ENCODE assay signal across 33 cellular contexts in genomic region chr17:80749611-80750010, GRCh38.
DNase-seq lines count a peak whose midpoint lies in the region; ATAC-seq, FAIRE-seq and TF ChIP-seq lines count a peak whose summit lies in the region.
"Had no signal": no experiment of that assay in that cellular context is flagged by ENCODE, and none has a peak within 500 bp of the region (broad histone marks: within the 10 kb centered on the region; RNA-seq: fewer than 3 reads in every experiment).

No MANE protein-coding gene starts in this region.

- H3K9me3 Mint-ChIP-seq in activated T-cell treated with anti-CD3 and anti-CD28 coated beads, Interleukin-2, amount 50 U/mL, for 24 hours: no peaks in the 10 kb centered on the region
- peaks cover 2% of the 10 kb centered on the region for H3K9me3 Mint-ChIP-seq in activated CD8-positive, alpha-beta T cell treated with anti-CD3 and anti-CD28 coated beads for 36 hours
- H3K9me3 Mint-ChIP-seq: activated CD4-positive, alpha-beta memory T cell treated with anti-CD3 and anti-CD28 coated beads, Interleukin-2, amount 10 ng/mL, durations not matched to agents 7 days and 5 days; mesothelial cell of epicardium; nephron had no signal

- ATAC-seq in activated CD8-positive, alpha-beta T cell treated with anti-CD3 and anti-CD28 coated beads for 36 hours: no peak
- ATAC-seq in HG03039 (IDR thresholded peaks at IDR 0.05; ENCODE audit: unreplicated experiment): no peak
- ATAC-seq in HG02759 (IDR thresholded peaks at IDR 0.05; ENCODE audit: unreplicated experiment): no peak
- ATAC-seq: esophagus mucosa had no signal

- H3K36me3 ChIP-seq in endothelial cell of umbilical vein (ENCODE audit: control insufficient read depth in 2 of 2, extremely low read depth in 1 of 2, insufficient read depth in 2 of 2, low read length in 2 of 2) (no peaks in the 10 kb centered on the region), suprapubic skin (peaks cover 7% of the 10 kb centered on the region)
- H3K36me3 ChIP-seq: ovary had no signal

- TF ChIP-seq POLR2A in endothelial cell of umbilical vein (IDR thresholded peaks at IDR 0.05; ENCODE audit: low read depth, low read length) (no peak), suprapubic skin (IDR thresholded peaks at IDR 0.05) (no peak)

- no peak overlapping the region for H2AFZ ChIP-seq in endothelial cell of umbilical vein (ENCODE audit: low read depth, low read length)

- DNase-seq in activated T-cell treated with anti-CD3 and anti-CD28 coated beads, Interleukin-2, amount 50 U/mL, for 24 hours: no peak
- DNase-seq in activated T-cell treated with anti-CD3 and anti-CD28 coated beads for 4 hours (no peak), endothelial cell of umbilical vein (ENCODE audit: low read depth, low spot score) (no peak), suprapubic skin (ENCODE audit: low spot score in 2 of 2) (no peak), epidermal melanocyte (ENCODE audit: insufficient read length, low spot score) (no peak)
- no peak for DNase-seq in activated CD8-positive, alpha-beta T cell treated with anti-CD3 and anti-CD28 coated beads for 36 hours
- DNase-seq: activated CD4-positive, alpha-beta memory T cell treated with anti-CD3 and anti-CD28 coated beads, Interleukin-2, amount 10 ng/mL, durations not matched to agents 7 days and 5 days; activated T-cell treated with anti-CD3 and anti-CD28 coated beads, Interleukin-2, amount 50 U/mL, for 72 hours; BE2C; brain microvascular endothelial cell; DMS53; effector CD8-positive, alpha-beta T cell; foreskin melanocyte; GDM1; hippocampal formation; left ventricle myocardium inferior; MM.1S; NCI-H1417 treated with DMSO at 0.1 percent for 48 hours; NCI-H2081 treated with DMSO at 0.1 percent for 48 hours; NCI-H345; NCI-H82; ovary; right cardiac atrium; stimulated activated CD4-positive, alpha-beta T cell treated with anti-CD3 and anti-CD28 coated beads, Interleukin-12 subunit alpha, Interleukin-12 subunit beta, amount 100 ng/mL, for 4 hours; stimulated activated CD4-positive, alpha-beta T cell treated with anti-CD3 and anti-CD28 coated beads, Interleukin-4, amount 100 ng/mL, for 4 hours; stomach; upper lobe of left lung had no signal

- no peaks in the 10 kb centered on the region for H3K9me1 ChIP-seq in endothelial cell of umbilical vein (replicated peaks; ENCODE audit: control insufficient read depth, extremely low read depth, insufficient read depth, low read length)

- H3K4me2 ChIP-seq in endothelial cell of umbilical vein (ENCODE audit: insufficient read depth, low read length): no peak overlapping the region

- H3K4me3 ChIP-seq in endothelial cell of umbilical vein (replicated peaks in 1 of 3; ENCODE audit: insufficient read depth in 1 of 3, low read depth in 1 of 3, low read length in 3 of 3) (no peak overlapping the region), suprapubic skin (no peak overlapping the region)
- H3K4me3 ChIP-seq: adrenal gland, left ventricle myocardium inferior, ovary, stomach, upper lobe of left lung had no signal

- POLR2A ChIA-PET in activated CD8-positive, alpha-beta T cell treated with anti-CD3 and anti-CD28 coated beads for 36 hours (lab: Charles Lee): no interaction called here
- POLR2A ChIA-PET in endothelial cell of umbilical vein (lab: Charles Lee): no interaction called here

- H3K27me3 Mint-ChIP-seq in activated T-cell treated with anti-CD3 and anti-CD28 coated beads, Interleukin-2, amount 50 U/mL, for 24 hours: no peaks in the 10 kb centered on the region
- no peaks in the 10 kb centered on the region for H3K27me3 Mint-ChIP-seq in activated CD8-positive, alpha-beta T cell treated with anti-CD3 and anti-CD28 coated beads for 36 hours
- H3K27me3 Mint-ChIP-seq: activated CD4-positive, alpha-beta memory T cell treated with anti-CD3 and anti-CD28 coated beads, Interleukin-2, amount 10 ng/mL, durations not matched to agents 7 days and 5 days had no signal

- peaks cover 40% of the 10 kb centered on the region for H3K36me3 Mint-ChIP-seq in activated T-cell treated with anti-CD3 and anti-CD28 coated beads, Interleukin-2, amount 50 U/mL, for 24 hours (ENCODE audit: low read depth)
- peaks cover 30% of the 10 kb centered on the region for H3K36me3 Mint-ChIP-seq in activated CD8-positive, alpha-beta T cell treated with anti-CD3 and anti-CD28 coated beads for 36 hours (ENCODE audit: low read depth)

- WGBS in suprapubic skin: 93% methylated on average over 3 of the region's 3 CpGs

- H3K27ac Mint-ChIP-seq in activated T-cell treated with anti-CD3 and anti-CD28 coated beads, Interleukin-2, amount 50 U/mL, for 24 hours: peak overlapping the region; percentile 55
- peak overlapping the region; percentile 42 for H3K27ac Mint-ChIP-seq in activated CD8-positive, alpha-beta T cell treated with anti-CD3 and anti-CD28 coated beads for 36 hours
- H3K27ac Mint-ChIP-seq: activated CD4-positive, alpha-beta memory T cell treated with anti-CD3 and anti-CD28 coated beads, Interleukin-2, amount 10 ng/mL, durations not matched to agents 7 days and 5 days; mesothelial cell of epicardium had no signal

- no peak overlapping the region for H3K4me3 Mint-ChIP-seq in activated T-cell treated with anti-CD3 and anti-CD28 coated beads, Interleukin-2, amount 50 U/mL, for 24 hours
- H3K4me3 Mint-ChIP-seq in activated CD8-positive, alpha-beta T cell treated with anti-CD3 and anti-CD28 coated beads for 36 hours: no peak overlapping the region
- H3K4me3 Mint-ChIP-seq: activated CD4-positive, alpha-beta memory T cell treated with anti-CD3 and anti-CD28 coated beads, Interleukin-2, amount 10 ng/mL, durations not matched to agents 7 days and 5 days; mesothelial cell of epicardium; nephron had no signal

- H3K27me3 ChIP-seq in endothelial cell of umbilical vein (ENCODE audit: control insufficient read depth in 2 of 2, insufficient read depth in 2 of 2, low read length in 2 of 2): no peaks in the 10 kb centered on the region
- no peaks in the 10 kb centered on the region for H3K27me3 ChIP-seq in suprapubic skin
- H3K27me3 ChIP-seq: adrenal gland, BE2C, brain microvascular endothelial cell, ovary, stomach, upper lobe of left lung had no signal

- H3K4me1 Mint-ChIP-seq in activated T-cell treated with anti-CD3 and anti-CD28 coated beads, Interleukin-2, amount 50 U/mL, for 24 hours (ENCODE audit: low read depth): peaks cover 52% of the 10 kb centered on the region
- peaks cover 58% of the 10 kb centered on the region for H3K4me1 Mint-ChIP-seq in activated CD8-positive, alpha-beta T cell treated with anti-CD3 and anti-CD28 coated beads for 36 hours (ENCODE audit: low read depth)

- H4K20me1 ChIP-seq in endothelial cell of umbilical vein (replicated peaks; ENCODE audit: control insufficient read depth, extremely low read depth, insufficient read depth, low read length): no peaks in the 10 kb centered on the region

- no peaks in the 10 kb centered on the region for H3K79me2 ChIP-seq in endothelial cell of umbilical vein (ENCODE audit: control insufficient read depth, insufficient read depth, low read length)

- H3K9me3 ChIP-seq in endothelial cell of umbilical vein (replicated peaks; ENCODE audit: control insufficient read depth, insufficient read depth, low read length) (no peaks in the 10 kb centered on the region), suprapubic skin (no peaks in the 10 kb centered on the region)
- H3K9me3 ChIP-seq: adrenal gland, BE2C, left ventricle myocardium inferior, ovary, stomach, upper lobe of left lung had no signal

- intact Hi-C loops in activated CD8-positive, alpha-beta T cell treated with anti-CD3 and anti-CD28 coated beads for 36 hours (cut with micrococcal nuclease): no loop called here
- intact Hi-C loops in endothelial cell of umbilical vein (cut with micrococcal nuclease): no loop called here

- no TSS peak for BruUV-seq in endothelial cell of umbilical vein (replicated peaks; lab: Mats Ljungman, UMichigan)

- TF ChIP-seq EP300 in suprapubic skin (IDR thresholded peaks at IDR 0.05): no peak

- H3K4me1 ChIP-seq in endothelial cell of umbilical vein (ENCODE audit: control insufficient read depth, extremely low read depth, insufficient read depth, low read length) (peaks cover 7% of the 10 kb centered on the region), suprapubic skin (peaks cover 28% of the 10 kb centered on the region)
- H3K4me1 ChIP-seq: adrenal gland, BE2C had no signal

- H3K27ac ChIP-seq in endothelial cell of umbilical vein (ENCODE audit: insufficient read depth, low read depth, low read length) (peak overlapping the region; percentile 13), suprapubic skin (peak overlapping the region; percentile 84)
- H3K27ac ChIP-seq: adrenal gland, brain microvascular endothelial cell, left ventricle myocardium inferior, ovary, stomach had no signal

- dilution Hi-C loops in endothelial cell of umbilical vein (cut with MboI; ENCODE audit: extremely low pct_ligation_motif_present, low sequenced_read_pairs): no loop called here

- TF ChIP-seq CTCF in activated CD8-positive, alpha-beta T cell treated with anti-CD3 and anti-CD28 coated beads for 36 hours (IDR thresholded peaks at IDR 0.05): no peak
- no peak for TF ChIP-seq CTCF in endothelial cell of umbilical vein (IDR thresholded peaks at IDR 0.05; ENCODE audit: extremely low read depth in 1 of 2, insufficient read depth in 1 of 2, low read depth in 1 of 2, low read length in 2 of 2)
- no peak for TF ChIP-seq CTCF in suprapubic skin (IDR thresholded peaks at IDR 0.05)

- CTCF ChIA-PET in activated CD8-positive, alpha-beta T cell treated with anti-CD3 and anti-CD28 coated beads for 36 hours (lab: Charles Lee): interaction anchor here (1.7 kb wide), 1 partner anchor 11 kb away, joined by 3 read pairs; no protein-coding TSS in a partner anchor
- CTCF ChIA-PET in endothelial cell of umbilical vein (lab: Charles Lee): no interaction called here

- no peak overlapping the region for H3K9ac ChIP-seq in endothelial cell of umbilical vein (replicated peaks; ENCODE audit: extremely low read depth, insufficient read depth, low read length)

- no peak for FAIRE-seq in endothelial cell of umbilical vein (lab: Jason Lieb, UNC)

TF ChIP-seq in endothelial cell of umbilical vein, 7 proteins besides CTCF, POLR2A, EP300 and RAD21:
- TF ChIP-seq MAX (IDR thresholded peaks at IDR 0.05; ENCODE audit: insufficient read depth, insufficient read length): no peak
- TF ChIP-seq FOS (IDR thresholded peaks at IDR 0.05; ENCODE audit: borderline replicate concordance, insufficient read depth, low read length): no peak
- TF ChIP-seq JUN (IDR thresholded peaks at IDR 0.05; ENCODE audit: borderline replicate concordance, insufficient read depth, insufficient read length, low read depth): no peak
- TF ChIP-seq EZH2 (IDR thresholded peaks at IDR 0.05; ENCODE audit: borderline replicate concordance, low read depth, low read length, severe bottlenecking): no peak
- no peak for TF ChIP-seq MYC (IDR thresholded peaks at IDR 0.05; ENCODE audit: low read depth, low read length)
- no peak for TF ChIP-seq POLR2AphosphoS5 (IDR thresholded peaks at IDR 0.05; ENCODE audit: insufficient read depth, low read depth, low read length)
- no peak for TF ChIP-seq GATA2 (IDR thresholded peaks at IDR 0.05; ENCODE audit: insufficient read depth, insufficient read length, low read depth, low read length)
